Comparison of ENCODE assay signal across 8 cellular contexts in the genomic region with DNA sequence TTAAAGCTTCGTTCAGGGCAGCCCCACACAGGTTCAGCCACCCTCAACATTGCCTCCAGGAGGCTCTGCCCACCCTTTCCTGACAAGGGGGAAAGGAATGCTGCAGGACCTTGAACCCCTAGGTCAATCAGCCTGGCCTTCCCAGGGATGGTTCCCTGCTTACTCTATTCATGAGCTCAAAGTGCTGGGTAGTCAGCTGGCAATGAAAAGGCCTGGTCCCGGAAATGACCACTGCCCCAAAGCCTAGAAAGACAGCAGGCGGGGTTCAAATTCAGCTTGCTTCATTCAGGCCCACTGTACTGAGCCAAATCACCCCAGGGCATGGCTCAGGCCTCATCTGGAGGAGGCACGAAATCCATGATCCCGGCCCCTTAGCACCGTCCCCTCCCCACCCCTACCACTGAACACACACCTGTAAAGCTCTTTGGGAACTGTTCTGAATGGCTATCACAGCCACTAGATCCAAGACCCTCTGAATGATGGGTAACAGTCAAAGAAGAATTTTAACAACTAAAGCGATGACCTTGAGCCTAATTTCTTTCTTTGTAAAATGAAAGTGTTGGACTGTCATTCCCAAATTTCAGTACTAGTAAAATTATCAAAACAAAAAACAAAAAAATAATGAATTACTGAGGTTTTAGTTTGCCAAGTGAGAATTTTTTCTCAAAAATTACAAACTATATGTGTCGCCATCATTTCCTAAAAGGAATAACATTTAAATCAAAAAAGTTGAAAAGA. TPM values are rescaled to one million over a fixed set of nuclear protein-coding genes. Genes with fewer than 3 reads are reported as not detected.
DNase-seq lines count a peak whose midpoint lies in the region; ATAC-seq and TF ChIP-seq lines count a peak whose summit lies in the region.

No MANE protein-coding gene starts in this region.

- peaks cover 34% of the 10 kb centered on the region for H3K4me1 Mint-ChIP-seq in stimulated activated naive CD8-positive, alpha-beta T cell treated with anti-CD3 and anti-CD28 coated beads, Interleukin-15, Interleukin-2, amounts not matched to agents 100 ng/mL and 50 ng/mL, for 24 hours (ENCODE audit: low read depth)
- peaks cover 40% of the 10 kb centered on the region for H3K4me1 Mint-ChIP-seq in activated naive CD8-positive, alpha-beta T cell treated with anti-CD3 and anti-CD28 coated beads for 36 hours

- no peak for TF ChIP-seq CTCF in right atrium auricular region (IDR thresholded peaks at IDR 0.05)

- no peaks in the 10 kb centered on the region for H3K36me3 ChIP-seq in right atrium auricular region

- peaks cover 0 to 41% of the 10 kb centered on the region in 2 donors for H3K4me1 ChIP-seq in right atrium auricular region

- no peak for DNase-seq in stimulated activated naive CD8-positive, alpha-beta T cell treated with anti-CD3 and anti-CD28 coated beads, Interleukin-15, Interleukin-2, amounts not matched to agents 100 U/mL and 50 U/mL, for 24 hours
- DNase-seq in activated naive CD8-positive, alpha-beta T cell treated with anti-CD3 and anti-CD28 coated beads for 36 hours: no peak
- DNase-seq in right atrium auricular region (ENCODE audit: low spot score) (no peak), skeletal muscle cell (ENCODE audit: low read depth) (no peak)
- DNase-seq in stimulated activated CD4-positive, alpha-beta T cell treated with anti-CD3 and anti-CD28 coated beads, Interleukin-4, amount 100 ng/mL, for 24 hours: no peak

- H3K4me3 ChIP-seq in right atrium auricular region (peak overlapping the region; percentile 78 to 80), skeletal muscle cell (ENCODE audit: low read depth, low read length) (peak overlapping the region; percentile 63)

- H3K9me3 ChIP-seq in right atrium auricular region: no peaks in the 10 kb centered on the region

- no peaks in the 10 kb centered on the region for H3K27me3 ChIP-seq in right atrium auricular region

- peak overlapping the region; percentile 93 for H3K4me3 Mint-ChIP-seq in stimulated activated naive CD8-positive, alpha-beta T cell treated with anti-CD3 and anti-CD28 coated beads, Interleukin-15, Interleukin-2, amounts not matched to agents 100 ng/mL and 50 ng/mL, for 24 hours
- peak overlapping the region; percentile 90 for H3K4me3 Mint-ChIP-seq in activated naive CD8-positive, alpha-beta T cell treated with anti-CD3 and anti-CD28 coated beads for 36 hours

- H3K27ac ChIP-seq in right atrium auricular region: peak overlapping the region; percentile 88 to 89

- ATAC-seq in stimulated activated naive CD8-positive, alpha-beta T cell treated with anti-CD3 and anti-CD28 coated beads, Interleukin-15, Interleukin-2, amounts not matched to agents 100 U/mL and 50 U/mL, for 24 hours: no peak
- ATAC-seq in GM18909 (IDR thresholded peaks at IDR 0.05; ENCODE audit: poor library complexity, unreplicated experiment) (no peak), HG02623 (IDR thresholded peaks at IDR 0.05; ENCODE audit: unreplicated experiment) (no peak)

- peak overlapping the region; percentile 96 for H3K27ac Mint-ChIP-seq in stimulated activated naive CD8-positive, alpha-beta T cell treated with anti-CD3 and anti-CD28 coated beads, Interleukin-15, Interleukin-2, amounts not matched to agents 100 ng/mL and 50 ng/mL, for 24 hours
- H3K27ac Mint-ChIP-seq in activated naive CD8-positive, alpha-beta T cell treated with anti-CD3 and anti-CD28 coated beads for 36 hours: peak overlapping the region; percentile 91

- peaks cover 3% of the 10 kb centered on the region for H3K36me3 Mint-ChIP-seq in stimulated activated naive CD8-positive, alpha-beta T cell treated with anti-CD3 and anti-CD28 coated beads, Interleukin-15, Interleukin-2, amounts not matched to agents 100 ng/mL and 50 ng/mL, for 24 hours (ENCODE audit: low read depth)
- peaks cover 4% of the 10 kb centered on the region for H3K36me3 Mint-ChIP-seq in activated naive CD8-positive, alpha-beta T cell treated with anti-CD3 and anti-CD28 coated beads for 36 hours

- no peaks in the 10 kb centered on the region for H3K27me3 Mint-ChIP-seq in stimulated activated naive CD8-positive, alpha-beta T cell treated with anti-CD3 and anti-CD28 coated beads, Interleukin-15, Interleukin-2, amounts not matched to agents 100 ng/mL and 50 ng/mL, for 24 hours
- H3K27me3 Mint-ChIP-seq in activated naive CD8-positive, alpha-beta T cell treated with anti-CD3 and anti-CD28 coated beads for 36 hours: no peaks in the 10 kb centered on the region

- H3K9me3 Mint-ChIP-seq in stimulated activated naive CD8-positive, alpha-beta T cell treated with anti-CD3 and anti-CD28 coated beads, Interleukin-15, Interleukin-2, amounts not matched to agents 100 ng/mL and 50 ng/mL, for 24 hours: no peaks in the 10 kb centered on the region
- no peaks in the 10 kb centered on the region for H3K9me3 Mint-ChIP-seq in activated naive CD8-positive, alpha-beta T cell treated with anti-CD3 and anti-CD28 coated beads for 36 hours

RNA-seq across cellular contexts. Expression of a gene that starts 1.0 kb away (rescaled TPM):
- total RNA-seq in activated naive CD8-positive, alpha-beta T cell treated with anti-CD3 and anti-CD28 coated beads for 36 hours: 10 to 100 TPM; 24.3 to 26.1 TPM
- 10 to 100 TPM; 26.4 to 30.9 TPM for total RNA-seq in right atrium auricular region

RNA-seq across cellular contexts. Expression of a gene that starts 20.9 kb away (rescaled TPM):
- total RNA-seq in activated naive CD8-positive, alpha-beta T cell treated with anti-CD3 and anti-CD28 coated beads for 36 hours: 10 to 100 TPM; 12.1 to 12.7 TPM
- 10 to 100 TPM; 47.4 to 50.5 TPM for total RNA-seq in right atrium auricular region

RNA-seq across cellular contexts. Expression of a gene that starts 36.1 kb away (rescaled TPM):
- total RNA-seq in activated naive CD8-positive, alpha-beta T cell treated with anti-CD3 and anti-CD28 coated beads for 36 hours: 100 to 1,000 TPM; 142 to 152 TPM
- total RNA-seq in right atrium auricular region: 100 to 1,000 TPM; 127 to 171 TPM
